ENCODE assay signal across 2 cellular contexts in the genomic region with DNA sequence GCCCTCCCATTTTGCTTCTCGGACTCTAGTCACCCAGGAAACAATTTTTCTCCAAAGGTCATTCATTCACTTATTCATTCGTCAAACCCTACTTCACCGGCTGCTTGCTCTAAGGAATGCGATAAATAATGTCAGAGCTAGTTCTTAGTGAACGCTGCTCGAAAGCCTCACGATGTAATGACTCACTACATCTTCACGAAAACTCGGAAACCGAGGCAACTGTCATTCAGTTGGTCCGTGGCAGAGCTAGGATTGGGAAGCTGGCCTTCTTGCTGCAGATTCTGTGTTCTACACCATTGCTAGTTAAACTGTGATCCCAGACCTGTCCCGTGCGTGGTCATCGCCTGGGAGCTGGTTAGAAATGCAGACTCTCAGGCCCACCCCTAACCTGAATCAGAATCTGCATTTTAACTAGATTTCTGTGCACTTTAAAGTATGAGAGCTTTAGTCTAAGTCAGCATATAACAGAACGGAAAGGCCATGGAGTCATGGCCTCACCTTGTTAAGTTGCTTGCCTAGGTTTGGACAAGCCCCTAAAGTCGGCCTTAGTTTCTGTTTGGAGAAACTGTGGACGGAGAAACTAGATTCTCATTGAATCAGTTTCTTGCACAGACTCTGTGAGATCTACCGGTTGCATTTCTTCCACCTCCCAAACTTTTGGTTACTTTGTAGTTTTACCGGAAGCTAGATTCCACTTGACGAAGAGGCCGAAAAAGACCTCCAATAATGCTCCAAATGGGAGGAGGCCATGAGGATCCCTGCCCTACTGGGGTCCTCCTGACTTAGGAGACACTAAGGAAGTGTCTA.
TF ChIP-seq lines count a peak whose summit lies in the region.

No MANE protein-coding gene starts in this region.

TF ChIP-seq in IMR-90, 13 proteins besides CTCF, POLR2A, EP300 and RAD21:
- TF ChIP-seq FOS (IDR thresholded peaks at IDR 0.05; ENCODE audit: low read depth, low read length) (peak; percentile 23; the same call in 1 of the 2 replicates), BHLHE40 (IDR thresholded peaks at IDR 0.05; ENCODE audit: low read depth, low read length) (no peak), CHD1 (IDR thresholded peaks at IDR 0.05; ENCODE audit: low read depth, low read length) (no peak)

TF ChIP-seq in HepG2, 621 proteins besides CTCF, POLR2A, EP300 and RAD21 (continues in another document):
- TF ChIP-seq ZNF781 (CRISPR knock-in tag; IDR thresholded peaks at IDR 0.05; ENCODE audit: borderline replicate concordance, not compliant biosample characterization) (peak; percentile 79), ZNF484 (CRISPR knock-in tag; IDR thresholded peaks at IDR 0.05; ENCODE audit: borderline replicate concordance, low read depth) (no peak), TARDBP (CRISPR knock-in tag; IDR thresholded peaks at IDR 0.05) (0 out of 2 replicates have a peak, but pooled peaks have one; percentile 50), SAP130 (CRISPR knock-in tag; IDR thresholded peaks at IDR 0.05; ENCODE audit: low read depth) (no peak; the same call in 1 of the 2 replicates), GABPB1 (CRISPR knock-in tag; IDR thresholded peaks at IDR 0.05) (no peak), ZBTB33 (CRISPR knock-in tag; IDR thresholded peaks at IDR 0.05) (no peak), ZNF770 (CRISPR knock-in tag; IDR thresholded peaks at IDR 0.05) (peak; percentile 25; the same call in 1 of the 2 replicates), SRY (CRISPR knock-in tag; IDR thresholded peaks at IDR 0.05) (0 out of 2 replicates have a peak, but pooled peaks have one; percentile 17), SALL1 (CRISPR knock-in tag; IDR thresholded peaks at IDR 0.05) (0 out of 2 replicates have a peak, but pooled peaks have one; percentile 7), KLF16 (CRISPR knock-in tag; IDR thresholded peaks at IDR 0.05) (no peak), GABPA (IDR thresholded peaks at IDR 0.05; ENCODE audit: low read depth, low read length) (no peak), GABPA (CRISPR knock-in tag; IDR thresholded peaks at IDR 0.05; ENCODE audit: low read depth) (peak; percentile 1; the same call in 1 of the 2 replicates), SP4 (CRISPR knock-in tag; IDR thresholded peaks at IDR 0.05) (0 out of 2 replicates have a peak, but pooled peaks have one; percentile 6), SPEN (CRISPR knock-in tag; IDR thresholded peaks at IDR 0.05; ENCODE audit: low read depth) (no peak; the same call in 1 of the 2 replicates), ZNF879 (CRISPR knock-in tag; IDR thresholded peaks at IDR 0.05) (no peak), ZC3H13 (CRISPR knock-in tag; IDR thresholded peaks at IDR 0.05) (no peak), ATF3 (CRISPR knock-in tag; IDR thresholded peaks at IDR 0.05) (no peak), KMT2B (CRISPR knock-in tag; IDR thresholded peaks at IDR 0.05) (peak; percentile 34; the same call in 1 of the 2 replicates), GFI1 (CRISPR knock-in tag; IDR thresholded peaks at IDR 0.05; ENCODE audit: borderline replicate concordance) (0 out of 2 replicates have a peak, but pooled peaks have one; percentile 36), ZNF441 (CRISPR knock-in tag; IDR thresholded peaks at IDR 0.05; ENCODE audit: borderline replicate concordance) (0 out of 2 replicates have a peak, but pooled peaks have one; percentile 24), RXRB (CRISPR knock-in tag; IDR thresholded peaks at IDR 0.05; ENCODE audit: borderline replicate concordance) (0 out of 2 replicates have a peak, but pooled peaks have one; percentile 8), ZNF776 (CRISPR knock-in tag; IDR thresholded peaks at IDR 0.05) (no peak), FOXC1 (CRISPR knock-in tag; IDR thresholded peaks at IDR 0.05; ENCODE audit: borderline replicate concordance) (peak; percentile 58), ZBTB46 (CRISPR knock-in tag; IDR thresholded peaks at IDR 0.05; ENCODE audit: borderline replicate concordance) (no peak), KDM2A (CRISPR knock-in tag; IDR thresholded peaks at IDR 0.05; ENCODE audit: borderline replicate concordance, low read depth) (peak; percentile 4; the same call in 1 of the 2 replicates), HIC2 (CRISPR knock-in tag; IDR thresholded peaks at IDR 0.05; ENCODE audit: low read depth) (no peak), EHMT2 (IDR thresholded peaks at IDR 0.05; ENCODE audit: borderline replicate concordance, low read depth, low read length) (no peak), FOSL2 (CRISPR knock-in tag; IDR thresholded peaks at IDR 0.05) (peak; percentile 38; the same call in 1 of the 2 replicates), ZSCAN20 (CRISPR knock-in tag; IDR thresholded peaks at IDR 0.05; ENCODE audit: borderline replicate concordance) (0 out of 2 replicates have a peak, but pooled peaks have one; percentile 11), MAFF (IDR thresholded peaks at IDR 0.05; ENCODE audit: low read depth, low read length) (peak; percentile 35; the same call in 1 of the 2 replicates), DMAP1 (CRISPR knock-in tag; IDR thresholded peaks at IDR 0.05) (peak; percentile 18; the same call in 1 of the 2 replicates), RELA (CRISPR knock-in tag; IDR thresholded peaks at IDR 0.05) (0 out of 2 replicates have a peak, but pooled peaks have one; percentile 19), ZNF383 (CRISPR knock-in tag; IDR thresholded peaks at IDR 0.05; ENCODE audit: borderline replicate concordance) (0 out of 2 replicates have a peak, but pooled peaks have one; percentile 8), ZKSCAN5 (CRISPR knock-in tag; IDR thresholded peaks at IDR 0.05) (no peak), SNAPC2 (CRISPR knock-in tag; IDR thresholded peaks at IDR 0.05) (no peak), HNRNPLL (IDR thresholded peaks at IDR 0.05; ENCODE audit: low read depth, low read length, poor library complexity, severe bottlenecking) (no peak), ZBTB7A (CRISPR knock-in tag; IDR thresholded peaks at IDR 0.05) (peak; percentile 23; the same call in 1 of the 2 replicates), ZSCAN30 (CRISPR knock-in tag; IDR thresholded peaks at IDR 0.05) (0 out of 2 replicates have a peak, but pooled peaks have one; percentile 82)
- TF ChIP-seq, protein P1, sequence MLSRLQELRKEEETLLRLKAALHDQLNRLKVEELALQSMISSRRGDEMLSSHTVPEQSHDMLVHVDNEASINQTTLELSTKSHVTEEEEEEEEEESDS (CRISPR knock-in tag; IDR thresholded peaks at IDR 0.05; ENCODE audit: borderline replicate concordance) = no peak
- TF ChIP-seq, protein P2, sequence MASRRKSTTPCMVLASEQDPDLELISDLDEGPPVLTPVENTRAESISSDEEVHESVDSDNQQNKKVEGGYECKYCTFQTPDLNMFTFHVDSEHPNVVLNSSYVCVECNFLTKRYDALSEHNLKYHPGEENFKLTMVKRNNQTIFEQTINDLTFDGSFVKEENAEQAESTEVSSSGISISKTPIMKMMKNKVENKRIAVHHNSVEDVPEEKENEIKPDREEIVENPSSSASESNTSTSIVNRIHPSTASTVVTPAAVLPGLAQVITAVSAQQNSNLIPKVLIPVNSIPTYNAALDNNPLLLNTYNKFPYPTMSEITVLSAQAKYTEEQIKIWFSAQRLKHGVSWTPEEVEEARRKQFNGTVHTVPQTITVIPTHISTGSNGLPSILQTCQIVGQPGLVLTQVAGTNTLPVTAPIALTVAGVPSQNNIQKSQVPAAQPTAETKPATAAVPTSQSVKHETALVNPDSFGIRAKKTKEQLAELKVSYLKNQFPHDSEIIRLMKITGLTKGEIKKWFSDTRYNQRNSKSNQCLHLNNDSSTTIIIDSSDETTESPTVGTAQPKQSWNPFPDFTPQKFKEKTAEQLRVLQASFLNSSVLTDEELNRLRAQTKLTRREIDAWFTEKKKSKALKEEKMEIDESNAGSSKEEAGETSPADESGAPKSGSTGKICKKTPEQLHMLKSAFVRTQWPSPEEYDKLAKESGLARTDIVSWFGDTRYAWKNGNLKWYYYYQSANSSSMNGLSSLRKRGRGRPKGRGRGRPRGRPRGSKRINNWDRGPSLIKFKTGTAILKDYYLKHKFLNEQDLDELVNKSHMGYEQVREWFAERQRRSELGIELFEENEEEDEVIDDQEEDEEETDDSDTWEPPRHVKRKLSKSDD (CRISPR knock-in tag; IDR thresholded peaks at IDR 0.05; ENCODE audit: low read depth) = 0 out of 2 replicates have a peak, but pooled peaks have one; percentile 3
- TF ChIP-seq, protein P3, sequence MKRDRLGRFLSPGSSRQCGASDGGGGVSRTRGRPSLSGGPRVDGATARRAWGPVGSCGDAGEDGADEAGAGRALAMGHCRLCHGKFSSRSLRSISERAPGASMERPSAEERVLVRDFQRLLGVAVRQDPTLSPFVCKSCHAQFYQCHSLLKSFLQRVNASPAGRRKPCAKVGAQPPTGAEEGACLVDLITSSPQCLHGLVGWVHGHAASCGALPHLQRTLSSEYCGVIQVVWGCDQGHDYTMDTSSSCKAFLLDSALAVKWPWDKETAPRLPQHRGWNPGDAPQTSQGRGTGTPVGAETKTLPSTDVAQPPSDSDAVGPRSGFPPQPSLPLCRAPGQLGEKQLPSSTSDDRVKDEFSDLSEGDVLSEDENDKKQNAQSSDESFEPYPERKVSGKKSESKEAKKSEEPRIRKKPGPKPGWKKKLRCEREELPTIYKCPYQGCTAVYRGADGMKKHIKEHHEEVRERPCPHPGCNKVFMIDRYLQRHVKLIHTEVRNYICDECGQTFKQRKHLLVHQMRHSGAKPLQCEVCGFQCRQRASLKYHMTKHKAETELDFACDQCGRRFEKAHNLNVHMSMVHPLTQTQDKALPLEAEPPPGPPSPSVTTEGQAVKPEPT (CRISPR knock-in tag; IDR thresholded peaks at IDR 0.05; ENCODE audit: low read depth) = no peak
